In genomic region chr7:140695381-140695780, GRCh38 we compare ENCODE assay signal across 14 cellular contexts. TPM values are rescaled to one million over a fixed set of nuclear protein-coding genes. Genes with fewer than 3 reads are reported as not detected.
A peak's percentile ranks its signal among the peaks of the same experiment; 100 is the strongest.
DNase-seq lines count a peak whose midpoint lies in the region; ATAC-seq and TF ChIP-seq lines count a peak whose summit lies in the region.
"Had no signal": no experiment of that assay in that cellular context is flagged by ENCODE, and none has a peak within 500 bp of the region (broad histone marks: within the 10 kb centered on the region; RNA-seq: fewer than 3 reads in every experiment).

No MANE protein-coding gene starts in this region.

- ATAC-seq in gastroesophageal sphincter (no peak), HG03108 (IDR thresholded peaks at IDR 0.05; ENCODE audit: unreplicated experiment) (no peak)
- ATAC-seq: Right ventricle myocardium inferior had no signal

- H3K4me3 Mint-ChIP-seq in T-helper 1 cell treated with Interleukin-12 subunit alpha and Interleukin-12 subunit beta and Interleukin-4 antibody, amounts not matched to agents 30 μg/mL and 1 μg/mL, for 36 hours, result no peak overlapping the region

- POLR2A ChIA-PET in HEK293T (lab: Yijun Ruan, JAX), result interaction anchor here (1.1 to 1.4 kb wide), 2 partner anchors 10 to 20 kb away, joined by 4 to 6 read pairs; no protein-coding TSS in a partner anchor

- no peaks in the 10 kb centered on the region for H3K27me3 ChIP-seq in OCI-LY1 (ENCODE audit: insufficient read depth, low read length)
- no peaks in the 10 kb centered on the region for H3K27me3 ChIP-seq in gastroesophageal sphincter
- no peaks in the 10 kb centered on the region for H3K27me3 ChIP-seq in sigmoid colon
- H3K27me3 ChIP-seq: upper lobe of left lung had no signal

- TF ChIP-seq EP300 in gastroesophageal sphincter (IDR thresholded peaks at IDR 0.05) (no peak), sigmoid colon (IDR thresholded peaks at IDR 0.05) (no peak)

- H3F3A ChIP-seq in OCI-LY1 (ENCODE audit: insufficient read depth, low read length), result no peaks in the 10 kb centered on the region

- H3K4me3 ChIP-seq in OCI-LY1 (ENCODE audit: low read depth, low read length, poor library complexity, severe bottlenecking), result no peak overlapping the region
- H3K4me3 ChIP-seq in gastroesophageal sphincter, result no peak overlapping the region
- H3K4me3 ChIP-seq in sigmoid colon, result no peak overlapping the region

- H3K27ac ChIP-seq in OCI-LY1 (ENCODE audit: low read depth, low read length, poor library complexity, severe bottlenecking), result peak overlapping the region; percentile 68
- H3K27ac ChIP-seq in gastroesophageal sphincter, result peak overlapping the region in 3 of 4 donors; percentile 95 to 98 (median 96)
- peak overlapping the region; percentile 94 to 98 (median 95) for H3K27ac ChIP-seq in sigmoid colon

- TF ChIP-seq POLR2A in gastroesophageal sphincter (IDR thresholded peaks at IDR 0.05) (no peak), sigmoid colon (IDR thresholded peaks at IDR 0.05) (no peak)

- H3K36me3 ChIP-seq in OCI-LY1 (ENCODE audit: insufficient read depth, low read length) (peaks cover 40% of the 10 kb centered on the region), gastroesophageal sphincter (peaks cover 0 to 44% of the 10 kb centered on the region in 2 donors), sigmoid colon (peaks cover 0 to 31% (median 3%) of the 10 kb centered on the region in 4 donors)

- peaks cover 31% of the 10 kb centered on the region for H3K79me2 ChIP-seq in OCI-LY1 (ENCODE audit: insufficient read depth, low read length)

- peaks cover 13% of the 10 kb centered on the region for H3K36me3 Mint-ChIP-seq in T-helper 1 cell treated with Interleukin-12 subunit alpha and Interleukin-12 subunit beta and Interleukin-4 antibody, amounts not matched to agents 30 μg/mL and 1 μg/mL, for 36 hours (ENCODE audit: low read depth)

- no peaks in the 10 kb centered on the region for H3K9me3 ChIP-seq in OCI-LY1 (ENCODE audit: low read length)
- no peaks in the 10 kb centered on the region for H3K9me3 ChIP-seq in gastroesophageal sphincter
- no peaks in the 10 kb centered on the region for H3K9me3 ChIP-seq in sigmoid colon
- H3K9me3 ChIP-seq: upper lobe of left lung had no signal

- no peaks in the 10 kb centered on the region for H4K20me1 ChIP-seq in OCI-LY1 (ENCODE audit: insufficient read depth, low read length)

- peaks cover 25% of the 10 kb centered on the region for H3K4me1 Mint-ChIP-seq in T-helper 1 cell treated with Interleukin-12 subunit alpha and Interleukin-12 subunit beta and Interleukin-4 antibody, amounts not matched to agents 30 μg/mL and 1 μg/mL, for 36 hours (ENCODE audit: low read depth)

- H3K27ac Mint-ChIP-seq in T-helper 1 cell treated with Interleukin-12 subunit alpha and Interleukin-12 subunit beta and Interleukin-4 antibody, amounts not matched to agents 30 μg/mL and 1 μg/mL, for 36 hours, result peak overlapping the region; percentile 98

- 86% methylated on average over 11 of the region's 11 CpGs; no CpG with 5 or more reads in 1 of the 2 donors for WGBS in gastroesophageal sphincter (ENCODE audit: low coverage in 1 of 2), 2 donors
- WGBS in sigmoid colon, 2 donors, result 92 to 95% methylated on average over 11 of the region's 11 CpGs

- peak overlapping the region; percentile 83; the same call in 1 of the 2 replicates for H3K4me2 ChIP-seq in OCI-LY1 (ENCODE audit: low read length)

- H2AFZ ChIP-seq in OCI-LY1 (ENCODE audit: low read length), result no peak overlapping the region

- no peak overlapping the region; the same call in 1 of the 2 replicates for H3K9ac ChIP-seq in OCI-LY1 (ENCODE audit: low read length)

- DNase-seq in T-helper 1 cell (no peak), sigmoid colon (peak; percentile 60), HEK293T (ENCODE audit: extremely low spot score) (no peak), D341Med (ENCODE audit: low spot score) (no peak)
- DNase-seq: activated CD8-positive, alpha-beta memory T cell treated with anti-CD3 and anti-CD28 coated beads for 24 hours; activated naive CD4-positive, alpha-beta T cell treated with Interleukin-2 at 50 U/mL for 16 hours; upper lobe of left lung had no signal

- H3K4me1 ChIP-seq in OCI-LY1 (ENCODE audit: insufficient read depth, low read length, severe bottlenecking) (peaks cover 25% of the 10 kb centered on the region), gastroesophageal sphincter (peaks cover 0 to 31% (median 21%) of the 10 kb centered on the region in 3 donors), sigmoid colon (peaks cover 0 to 28% (median 22%) of the 10 kb centered on the region in 4 donors)

- no peaks in the 10 kb centered on the region for H3K9me3 Mint-ChIP-seq in T-helper 1 cell treated with Interleukin-12 subunit alpha and Interleukin-12 subunit beta and Interleukin-4 antibody, amounts not matched to agents 30 μg/mL and 1 μg/mL, for 36 hours

- intact Hi-C loops in sigmoid colon (cut with DNase I), result loop anchor here (5.0 kb wide), 1 partner anchor 227 kb away; the partner anchor contains the start of gene BRAF

- no peaks in the 10 kb centered on the region for H3K9me2 ChIP-seq in OCI-LY1 (ENCODE audit: low read depth, low read length)

- H3K27me3 Mint-ChIP-seq in T-helper 1 cell treated with Interleukin-12 subunit alpha and Interleukin-12 subunit beta and Interleukin-4 antibody, amounts not matched to agents 30 μg/mL and 1 μg/mL, for 36 hours (ENCODE audit: low read depth), result no peaks in the 10 kb centered on the region

- TF ChIP-seq CTCF in OCI-LY1 (IDR thresholded peaks at IDR 0.05; ENCODE audit: low read length) (no peak), gastroesophageal sphincter (IDR thresholded peaks at IDR 0.05) (no peak), sigmoid colon (IDR thresholded peaks at IDR 0.05) (no peak)

- CTCF ChIA-PET in HEK293T (lab: Yijun Ruan, JAX), result no interaction called here

TF ChIP-seq in HEK293T, 16 proteins besides CTCF, POLR2A, EP300 and RAD21:
- no peak for TF ChIP-seq CTBP1 (IDR thresholded peaks at IDR 0.05; ENCODE audit: borderline replicate concordance)
- no peak for TF ChIP-seq FOXM1 (IDR thresholded peaks at IDR 0.05; ENCODE audit: borderline replicate concordance)
- no peak for TF ChIP-seq HDGF (IDR thresholded peaks at IDR 0.05; ENCODE audit: borderline replicate concordance)
- TF ChIP-seq ELF4 (IDR thresholded peaks at IDR 0.05), result no peak
- no peak for TF ChIP-seq LEF1 (IDR thresholded peaks at IDR 0.05; ENCODE audit: borderline replicate concordance)
- no peak for TF ChIP-seq ARNT (IDR thresholded peaks at IDR 0.05)
- TF ChIP-seq SUZ12 (IDR thresholded peaks at IDR 0.05), result no peak
- TF ChIP-seq FOXK2 (IDR thresholded peaks at IDR 0.05), result no peak
- no peak for TF ChIP-seq ZNF384 (IDR thresholded peaks at IDR 0.05)
- no peak for TF ChIP-seq BHLHE40 (IDR thresholded peaks at IDR 0.05; ENCODE audit: borderline replicate concordance)
- TF ChIP-seq TARDBP (IDR thresholded peaks at IDR 0.05), result no peak
- TF ChIP-seq L3MBTL2 (conservative IDR thresholded peaks at IDR 0.05), result no peak
- TF ChIP-seq SP1 (IDR thresholded peaks at IDR 0.05), result no peak
- no peak for TF ChIP-seq NFRKB (IDR thresholded peaks at IDR 0.05)
- TF ChIP-seq FOXA1 (IDR thresholded peaks at IDR 0.05), result no peak
- no peak for TF ChIP-seq PKNOX1 (IDR thresholded peaks at IDR 0.05)

RNA-seq across cellular contexts. Expression of gene NDUFB2, which starts 1.1 kb away (rescaled TPM):
- total RNA-seq in gastroesophageal sphincter, result 100 to 1,000 TPM; 187 to 472 (median 345) TPM
- total RNA-seq in sigmoid colon, result 100 to 1,000 TPM; 170 to 377 (median 267) TPM
- 100 to 1,000 TPM; 397 to 979 (median 712) TPM for polyA plus RNA-seq in sigmoid colon

RNA-seq across cellular contexts. Expression of gene ADCK2, which starts 22.6 kb away (rescaled TPM):
- 10 to 100 TPM; 14.5 to 33.4 (median 22.4) TPM for total RNA-seq in gastroesophageal sphincter
- total RNA-seq in sigmoid colon, result 10 to 100 TPM; 20.1 to 22.1 (median 20.8) TPM
- 10 to 100 TPM; 14.8 to 24.0 (median 15.6) TPM for polyA plus RNA-seq in sigmoid colon

RNA-seq across cellular contexts. Expression of gene DENND2A, which starts 54.8 kb away (rescaled TPM):
- total RNA-seq in gastroesophageal sphincter (10 to 100 TPM; 25.2 to 83.5 (median 46.5) TPM), sigmoid colon (10 to 100 TPM in 3 of 4 donors, 1 to 10 TPM in 1; 7.6 to 38.8 (median 13.6) TPM)
- polyA plus RNA-seq in sigmoid colon, result 10 to 100 TPM in 1 of 3 donors, 1 to 10 TPM in 2; 6.2 to 22.2 (median 7.2) TPM
- total RNA-seq: mononuclear cell had no signal
- polyA plus RNA-seq: endothelial cell of umbilical vein had no signal
